In the genomic region with DNA sequence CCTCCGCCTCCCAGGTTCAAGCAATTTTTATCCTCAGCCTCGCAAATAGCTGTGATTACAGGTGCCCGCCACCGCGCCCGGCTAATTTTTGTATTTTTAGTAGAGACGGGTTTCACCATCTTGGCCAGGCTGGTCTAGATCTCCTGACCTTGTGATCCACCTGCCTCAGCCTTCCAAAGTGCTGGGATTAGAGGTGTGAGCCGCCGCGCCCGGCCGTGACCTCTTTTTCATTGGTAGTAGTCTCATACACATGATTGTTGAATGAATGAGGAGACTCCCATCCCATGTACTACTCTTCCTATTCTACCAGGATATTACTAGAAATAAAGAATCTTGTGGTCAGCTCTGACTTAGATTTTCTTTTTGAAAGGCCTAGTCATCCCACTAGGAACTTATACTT, we compare ENCODE assay signal across 14 cellular contexts.
"Had no signal": no experiment of that assay in that cellular context is flagged by ENCODE, and none has a peak within 500 bp of the region (broad histone marks: within the 10 kb centered on the region; RNA-seq: fewer than 3 reads in every experiment).

No MANE protein-coding gene starts in this region.

- H3K27ac Mint-ChIP-seq: endodermal cell had no signal

- H3K9me3 ChIP-seq: tibial artery, uterus had no signal

- H3K27me3 Mint-ChIP-seq: activated CD4-positive, alpha-beta T cell treated with anti-CD3 and anti-CD28 coated beads, Interleukin-2, amount 10 ng/mL, durations not matched to agents 24 days and 14 days had no signal

- H3K4me3 ChIP-seq: tibial artery, uterus had no signal

- DNase-seq: activated CD4-positive, alpha-beta T cell treated with anti-CD3 and anti-CD28 coated beads, Interleukin-2, amount 10 ng/mL, durations not matched to agents 24 days and 14 days; anterior cingulate cortex; cerebellar nuclear complex; dermis blood vessel endothelial cell; endodermal cell; erythroblast; hippocampal formation; left ventricle myocardium superior; retina; stimulated activated CD4-positive, alpha-beta T cell treated with anti-CD3 and anti-CD28 coated beads, Interleukin-4, amount 100 ng/mL, for 1 hour; stimulated activated CD8-positive, alpha-beta memory T cell treated with anti-CD3 and anti-CD28 coated beads, Interleukin-4, amount 100 ng/mL, for 48 hours; tibial artery; uterus had no signal

- H3K4me1 ChIP-seq: uterus had no signal

- H3K27ac ChIP-seq: uterus had no signal

- H3K36me3 ChIP-seq: tibial artery, uterus had no signal

- ATAC-seq: left ventricle myocardium superior had no signal

- H3K9me3 Mint-ChIP-seq: activated naive CD4-positive, alpha-beta T cell treated with anti-CD3 and anti-CD28 coated beads, Interleukin-2, amount 50 U/mL, for 72 hours; endodermal cell had no signal

- H3K4me3 Mint-ChIP-seq: activated CD4-positive, alpha-beta T cell treated with anti-CD3 and anti-CD28 coated beads, Interleukin-2, amount 10 ng/mL, durations not matched to agents 24 days and 14 days; endodermal cell had no signal
